Comparison of ENCODE assay signal across 21 cellular contexts in the genomic region with DNA sequence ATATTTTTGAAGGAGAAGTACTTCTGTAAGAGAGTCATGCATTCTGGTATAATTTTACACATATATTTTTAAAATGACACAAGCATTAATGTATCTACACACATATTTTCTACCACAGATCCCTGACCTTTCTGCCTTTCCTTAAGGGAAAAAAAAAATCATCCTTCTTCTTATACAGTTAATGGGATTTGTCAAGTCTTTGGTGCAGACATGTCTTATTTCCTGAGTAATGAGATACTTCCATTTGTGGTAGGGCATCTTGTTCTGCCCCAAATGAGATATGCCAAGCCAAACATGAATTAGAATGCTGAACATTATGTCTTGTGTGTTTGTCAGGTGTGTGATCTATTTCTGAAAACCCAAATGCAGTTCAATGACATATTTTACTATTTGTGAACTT.
DNase-seq lines count a peak whose midpoint lies in the region; ATAC-seq, FAIRE-seq and TF ChIP-seq lines count a peak whose summit lies in the region.
"Had no signal": no experiment of that assay in that cellular context is flagged by ENCODE, and none has a peak within 500 bp of the region (broad histone marks: within the 10 kb centered on the region; RNA-seq: fewer than 3 reads in every experiment).

No MANE protein-coding gene starts in this region.

- DNase-seq in A549 (ENCODE audit: low read depth in 1 of 2, low spot score in 1 of 2) (no peak), SK-N-SH (no peak), hypothalamus (lab: John Stamatoyannopoulos, UW) (no peak), H7 (no peak)
- DNase-seq: ACHN; BE2C; C1 segment of cervical spinal cord; Caco-2; Calu3; CD4-positive, alpha-beta memory T cell; CD4-positive, CD25-positive, alpha-beta regulatory T cell; CD8-positive, alpha-beta memory T cell; DMS79 treated with DMSO at 0.1 percent for 48 hours; GF-D8 had no signal

- no peak overlapping the region for H2AFZ ChIP-seq in SK-N-SH (ENCODE audit: low read depth)

- POLR2A ChIA-PET in A549 (lab: Yijun Ruan, JAX), result no interaction called here
- POLR2A ChIA-PET in SK-N-SH (lab: Yijun Ruan, JAX), result no interaction called here

- TF ChIP-seq RAD21 in A549 (conservative IDR thresholded peaks at IDR 0.05 in 1 of 2, IDR thresholded peaks at IDR 0.05 in 1 of 2), result no peak
- TF ChIP-seq RAD21 in SK-N-SH (IDR thresholded peaks at IDR 0.05; ENCODE audit: low read length), result no peak

- CTCF ChIA-PET in A549 (lab: Yijun Ruan, JAX), result no interaction called here
- CTCF ChIA-PET in SK-N-SH (lab: Yijun Ruan, JAX), result no interaction called here

- no peaks in the 10 kb centered on the region for H3K9me2 ChIP-seq in SK-N-SH

- H3F3A ChIP-seq in SK-N-SH (replicated peaks; ENCODE audit: insufficient read depth), result peaks cover 3% of the 10 kb centered on the region

- TF ChIP-seq EP300 in A549 (IDR thresholded peaks at IDR 0.05) (no peak), SK-N-SH (IDR thresholded peaks at IDR 0.05; ENCODE audit: borderline replicate concordance in 1 of 2, low read depth in 1 of 2, low read length in 1 of 2) (no peak)

- peaks cover 3% of the 10 kb centered on the region; the same call in 1 of the 2 replicates for H4K20me1 ChIP-seq in SK-N-SH (ENCODE audit: insufficient read depth)
- H4K20me1 ChIP-seq: BLaER1 had no signal

- H3K27me3 ChIP-seq in SK-N-SH (ENCODE audit: insufficient read depth) (no peaks in the 10 kb centered on the region), H7 (ENCODE audit: control insufficient read depth, insufficient read depth, low read length) (no peaks in the 10 kb centered on the region)
- H3K27me3 ChIP-seq: BE2C, BLaER1 had no signal

- peaks cover 30% of the 10 kb centered on the region for H3K4me1 ChIP-seq in A549
- peaks cover 10 to 11% of the 10 kb centered on the region in 2 experiments; a peak in 3 of 4 replicates for H3K4me1 ChIP-seq in SK-N-SH (ENCODE audit: control insufficient read depth in 1 of 2, insufficient read depth in 2 of 2, low read depth in 1 of 2, low read length in 1 of 2)
- H3K4me1 ChIP-seq: BLaER1, Caco-2 had no signal

- no peak for TF ChIP-seq POLR2A in A549 (IDR thresholded peaks at IDR 0.05; ENCODE audit: low read length)

- TF ChIP-seq CTCF in A549 (IDR thresholded peaks at IDR 0.05), result no peak
- no peak for TF ChIP-seq CTCF in SK-N-SH (IDR thresholded peaks at IDR 0.05)
- no peak for TF ChIP-seq CTCF in VCaP (conservative IDR thresholded peaks at IDR 0.05)

- no peak overlapping the region for H3K4me2 ChIP-seq in A549
- H3K4me2 ChIP-seq in SK-N-SH, result no peak overlapping the region
- H3K4me2 ChIP-seq: BLaER1 had no signal

- H3K9ac ChIP-seq in SK-N-SH, result no peak overlapping the region
- H3K9ac ChIP-seq: BLaER1 had no signal

- no peak for ATAC-seq in A549

- no peak overlapping the region for H3K27ac ChIP-seq in A549
- peak overlapping the region; percentile 4 to 77; a peak in 2 of 4 replicates for H3K27ac ChIP-seq in SK-N-SH (ENCODE audit: low read depth in 2 of 2, low read length in 1 of 2)
- peak overlapping the region; percentile 53; the same call in 1 of the 2 replicates for H3K27ac ChIP-seq in VCaP
- H3K27ac ChIP-seq: 22Rv1, BLaER1 had no signal

- peaks cover 0 to 4% of the 10 kb centered on the region in 2 experiments for H3K36me3 ChIP-seq in SK-N-SH (replicated peaks in 1 of 2; ENCODE audit: control insufficient read depth in 1 of 2, insufficient read depth in 2 of 2, low read length in 1 of 2)
- no peaks in the 10 kb centered on the region for H3K36me3 ChIP-seq in H7 (replicated peaks; ENCODE audit: control insufficient read depth, insufficient read depth, low read length)
- H3K36me3 ChIP-seq: BE2C, BLaER1 had no signal

- H3K79me2 ChIP-seq in SK-N-SH (ENCODE audit: insufficient read depth), result peaks cover 50% of the 10 kb centered on the region; the same call in 1 of the 2 replicates

- peak; percentile 46 for FAIRE-seq in A549 (lab: Jason Lieb, UNC)
- FAIRE-seq: D721Med, G401.6, GM12891, GM19239 had no signal

- H3K4me3 ChIP-seq in A549 (no peak overlapping the region), SK-N-SH (ENCODE audit: low read depth in 2 of 2, low read length in 1 of 2) (no peak overlapping the region), H7 (ENCODE audit: insufficient read depth, low read depth, low read length) (no peak overlapping the region)
- H3K4me3 ChIP-seq: BLaER1 had no signal

- H3K9me3 ChIP-seq in A549 (no peaks in the 10 kb centered on the region), SK-N-SH (no peaks in the 10 kb centered on the region)
- H3K9me3 ChIP-seq: BE2C, BLaER1, Caco-2 had no signal

TF ChIP-seq in A549, 52 proteins besides CTCF, POLR2A, EP300 and RAD21:
- TF ChIP-seq ZC3H11A (IDR thresholded peaks at IDR 0.05) (no peak), POLR2AphosphoS2 (conservative IDR thresholded peaks at IDR 0.05; ENCODE audit: low read length) (no peak), ZFP36 (IDR thresholded peaks at IDR 0.05; ENCODE audit: borderline replicate concordance, partially characterized antibody) (no peak)

TF ChIP-seq in SK-N-SH, 30 proteins besides CTCF, POLR2A, EP300 and RAD21:
- TF ChIP-seq POLR2AphosphoS5 (IDR thresholded peaks at IDR 0.05; ENCODE audit: low read depth, low read length) (no peak), RCOR1 (IDR thresholded peaks at IDR 0.05; ENCODE audit: low read length) (no peak), NFIC (IDR thresholded peaks at IDR 0.05; ENCODE audit: borderline replicate concordance) (no peak), TCF12 (IDR thresholded peaks at IDR 0.05) (peak; percentile 31; the same call in 1 of the 2 replicates)
- TF ChIP-seq, protein P1, sequence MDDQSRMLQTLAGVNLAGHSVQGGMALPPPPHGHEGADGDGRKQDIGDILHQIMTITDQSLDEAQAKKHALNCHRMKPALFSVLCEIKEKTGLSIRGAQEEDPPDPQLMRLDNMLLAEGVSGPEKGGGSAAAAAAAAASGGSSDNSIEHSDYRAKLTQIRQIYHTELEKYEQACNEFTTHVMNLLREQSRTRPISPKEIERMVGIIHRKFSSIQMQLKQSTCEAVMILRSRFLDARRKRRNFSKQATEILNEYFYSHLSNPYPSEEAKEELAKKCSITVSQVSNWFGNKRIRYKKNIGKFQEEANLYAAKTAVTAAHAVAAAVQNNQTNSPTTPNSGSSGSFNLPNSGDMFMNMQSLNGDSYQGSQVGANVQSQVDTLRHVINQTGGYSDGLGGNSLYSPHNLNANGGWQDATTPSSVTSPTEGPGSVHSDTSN (IDR thresholded peaks at IDR 0.05), result peak; percentile 51; the same call in 1 of the 2 replicates
TF ChIP-seq in SK-N-SH: peak in this region for 2.

Comparison
In these comparisons a context has a peak if more than half of its experiments do, and no peak if none do; other contexts are left out.
1. H3K27ac ChIP-seq: peak in SK-N-SH (2 of 2) and VCaP (single experiment); none in A549 (0 of 2).